8 cellular contexts compared by ENCODE assay signal in genomic region chr10:80356563-80356999, GRCh38. TPM values are rescaled to one million over a fixed set of nuclear protein-coding genes. Genes with fewer than 3 reads are reported as not detected.
DNase-seq lines count a peak whose midpoint lies in the region; ATAC-seq and TF ChIP-seq lines count a peak whose summit lies in the region.

Gene DYDC1 (minus strand): TSS chr10:80356755. CDS start chr10:80352601, 4,154 bp downstream.
A gene with protein sequence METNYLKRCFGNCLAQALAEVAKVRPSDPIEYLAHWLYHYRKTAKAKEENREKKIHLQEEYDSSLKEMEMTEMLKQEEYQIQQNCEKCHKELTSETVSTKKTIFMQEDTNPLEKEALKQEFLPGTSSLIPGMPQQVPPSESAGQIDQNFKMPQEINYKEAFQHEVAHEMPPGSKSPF (plus strand): TSS chr10:80356781. CDS start chr10:80362444, 5,663 bp downstream.

- H3K9me3 ChIP-seq in esophagus muscularis mucosa = no peaks in the 10 kb centered on the region

- H3K9me3 Mint-ChIP-seq in activated CD8-positive, alpha-beta T cell treated with anti-CD3 and anti-CD28 coated beads for 36 hours = peaks cover 1% of the 10 kb centered on the region
- peaks cover 2% of the 10 kb centered on the region for H3K9me3 Mint-ChIP-seq in neural crest cell

- H3K4me1 ChIP-seq in esophagus muscularis mucosa (peaks cover 12 to 18% (median 15%) of the 10 kb centered on the region in 4 donors), urinary bladder (ENCODE audit: insufficient read depth) (no peaks in the 10 kb centered on the region)

- TF ChIP-seq CTCF in AG04449 (IDR thresholded peaks at IDR 0.05; ENCODE audit: insufficient read depth, low read length, missing control alignments) = no peak
- no peak for TF ChIP-seq CTCF in activated CD8-positive, alpha-beta T cell treated with anti-CD3 and anti-CD28 coated beads for 36 hours (IDR thresholded peaks at IDR 0.05)
- TF ChIP-seq CTCF in esophagus muscularis mucosa (IDR thresholded peaks at IDR 0.05) = no peak
- no peak for TF ChIP-seq CTCF in neural crest cell (conservative IDR thresholded peaks at IDR 0.05)

- TF ChIP-seq EP300 in esophagus muscularis mucosa (IDR thresholded peaks at IDR 0.05) = no peak

- H3K36me3 Mint-ChIP-seq in activated CD8-positive, alpha-beta T cell treated with anti-CD3 and anti-CD28 coated beads for 36 hours (ENCODE audit: low read depth) = no peaks in the 10 kb centered on the region
- H3K36me3 Mint-ChIP-seq in neural crest cell (ENCODE audit: low read depth) = no peaks in the 10 kb centered on the region

- TF ChIP-seq POLR2A in esophagus muscularis mucosa (IDR thresholded peaks at IDR 0.05; ENCODE audit: low read depth) = no peak

- H3K27me3 Mint-ChIP-seq in activated CD8-positive, alpha-beta T cell treated with anti-CD3 and anti-CD28 coated beads for 36 hours = peaks cover 26% of the 10 kb centered on the region
- H3K27me3 Mint-ChIP-seq in neural crest cell (ENCODE audit: low read depth) = peaks cover 18% of the 10 kb centered on the region

- H3K36me3 ChIP-seq in esophagus muscularis mucosa = no peaks in the 10 kb centered on the region
- no peaks in the 10 kb centered on the region for H3K36me3 ChIP-seq in urinary bladder (ENCODE audit: insufficient read depth)

- peaks cover 5% of the 10 kb centered on the region for H3K4me1 Mint-ChIP-seq in activated CD8-positive, alpha-beta T cell treated with anti-CD3 and anti-CD28 coated beads for 36 hours (ENCODE audit: low read depth)
- H3K4me1 Mint-ChIP-seq in neural crest cell = peaks cover 15% of the 10 kb centered on the region

- peak within 1 kb of the TSS; percentile 66 for H3K4me3 Mint-ChIP-seq in activated CD8-positive, alpha-beta T cell treated with anti-CD3 and anti-CD28 coated beads for 36 hours
- H3K4me3 Mint-ChIP-seq in neural crest cell = peak within 1 kb of the TSS; percentile 95

- WGBS in esophagus muscularis mucosa = 0% methylated on average over 11 of the region's 45 CpGs
- WGBS in urinary bladder = 2% methylated on average over 45 of the region's 45 CpGs

- H3K27ac ChIP-seq in esophagus muscularis mucosa (replicated peaks in 1 of 4) = no peak within 1 kb of the TSS
- H3K27ac ChIP-seq in urinary bladder (ENCODE audit: low read depth) = no peak within 1 kb of the TSS

- POLR2A ChIA-PET in AG04449 (lab: Yijun Ruan, JAX) = no interaction called here
- POLR2A ChIA-PET in activated CD8-positive, alpha-beta T cell treated with anti-CD3 and anti-CD28 coated beads for 36 hours (lab: Charles Lee) = no interaction called here

- no peak within 1 kb of the TSS for H3K27ac Mint-ChIP-seq in activated CD8-positive, alpha-beta T cell treated with anti-CD3 and anti-CD28 coated beads for 36 hours
- H3K27ac Mint-ChIP-seq in neural crest cell (ENCODE audit: unreplicated experiment) = peak within 1 kb of the TSS; percentile 89

- no peak for DNase-seq in AG04449 (ENCODE audit: low read depth, low spot score)
- DNase-seq in NCI-H1048 (lab: John Stamatoyannopoulos, UW) = peak; percentile 12
- peak; percentile 79 for DNase-seq in activated CD8-positive, alpha-beta T cell treated with anti-CD3 and anti-CD28 coated beads for 36 hours
- DNase-seq in esophagus muscularis mucosa (ENCODE audit: extremely low spot score) = no peak
- peak; percentile 51 for DNase-seq in neural crest cell (ENCODE audit: low read depth, low spot score)
- no peak for DNase-seq in NCI-H1694 (lab: John Stamatoyannopoulos, UW)

- intact Hi-C loops in activated CD8-positive, alpha-beta T cell treated with anti-CD3 and anti-CD28 coated beads for 36 hours (cut with micrococcal nuclease) = no loop called here
- intact Hi-C loops in esophagus muscularis mucosa (cut with DNase I) = no loop called here

- peak; percentile 97 for ATAC-seq in GM19351 (IDR thresholded peaks at IDR 0.05; ENCODE audit: unreplicated experiment)
- peak; percentile 96 for ATAC-seq in activated CD8-positive, alpha-beta T cell treated with anti-CD3 and anti-CD28 coated beads for 36 hours

- peak within 1 kb of the TSS; percentile 15 for H3K4me3 ChIP-seq in AG04449 (ENCODE audit: low read depth, low read length)
- peak within 1 kb of the TSS; percentile 42 to 47 (median 46) for H3K4me3 ChIP-seq in esophagus muscularis mucosa
- peak within 1 kb of the TSS; percentile 46 for H3K4me3 ChIP-seq in urinary bladder (ENCODE audit: low read depth, low read length)

- peaks cover 0 to 55% (median 22%) of the 10 kb centered on the region in 4 donors for H3K27me3 ChIP-seq in esophagus muscularis mucosa

- CTCF ChIA-PET in AG04449 (lab: Yijun Ruan, JAX) = no interaction called here
- CTCF ChIA-PET in activated CD8-positive, alpha-beta T cell treated with anti-CD3 and anti-CD28 coated beads for 36 hours (lab: Charles Lee) = interaction anchor here (1.0 to 1.8 kb wide), 2 partner anchors 21 to 155 kb away, joined by 3 to 13 read pairs; no protein-coding TSS in a partner anchor

RNA-seq across cellular contexts. Expression of gene DYDC1, which starts in this region (rescaled TPM):
- total RNA-seq in activated CD8-positive, alpha-beta T cell treated with anti-CD3 and anti-CD28 coated beads for 36 hours = not detected
- total RNA-seq in esophagus muscularis mucosa (not detected), neural crest cell (not detected in 2 replicates), urinary bladder (not detected)
- not detected for polyA plus RNA-seq in urinary bladder

RNA-seq across cellular contexts. Expression of the second gene that starts in this region (rescaled TPM):
- under 1 TPM in 1 of 2 experiments, not detected in 1; 0.70 TPM for total RNA-seq in activated CD8-positive, alpha-beta T cell treated with anti-CD3 and anti-CD28 coated beads for 36 hours
- total RNA-seq in esophagus muscularis mucosa = not detected
- total RNA-seq in neural crest cell = 2.5 and 3.5 TPM in 2 replicates
- not detected for total RNA-seq in urinary bladder
- not detected for polyA plus RNA-seq in urinary bladder

Comparison
In these comparisons a context has a peak if more than half of its experiments do, and no peak if none do; other contexts are left out.
1. Peak in DNase-seq and ATAC-seq in activated CD8-positive, alpha-beta T cell treated with anti-CD3 and anti-CD28 coated beads for 36 hours; RNA of the genes that start here not detected or under 1 TPM.
2. DNase-seq: peak in NCI-H1048 (single experiment) and neural crest cell (single experiment); none in AG04449 (single experiment), esophagus muscularis mucosa (single experiment) and NCI-H1694 (single experiment).
3. Peak in every context shown above with its lines, with median percentiles within 50 percentile points of each other: H3K4me3 ChIP-seq.